ENCODE assay signal across 29 cellular contexts in genomic region chr2:75337040-75337439, GRCh38.
"Had no signal": no experiment of that assay in that cellular context is flagged by ENCODE, and none has a peak within 500 bp of the region (broad histone marks: within the 10 kb centered on the region; RNA-seq: fewer than 3 reads in every experiment).

No MANE protein-coding gene starts in this region.

- H3K27ac ChIP-seq: KMS-11, PC-9, WERI-Rb-1 had no signal

- H3K27me3 Mint-ChIP-seq: activated CD4-positive, alpha-beta T cell treated with anti-CD3 and anti-CD28 coated beads, Interleukin-2, amount 10 ng/mL, durations not matched to agents 24 days and 14 days; brain had no signal

- H3K4me3 ChIP-seq: PC-9 had no signal

- H2AFZ ChIP-seq: PC-9 had no signal

- H3K36me3 ChIP-seq: WERI-Rb-1 had no signal

- H3K4me2 ChIP-seq: KMS-11, PC-9 had no signal

- H3K27ac Mint-ChIP-seq: activated CD4-positive, alpha-beta T cell treated with anti-CD3 and anti-CD28 coated beads, Interleukin-2, amount 10 ng/mL, durations not matched to agents 24 days and 14 days; activated CD8-positive, alpha-beta T cell treated with anti-CD3 and anti-CD28 coated beads, Interleukin-2, amount 10 ng/mL, durations not matched to agents 7 days and 5 days; activated naive CD4-positive, alpha-beta T cell treated with anti-CD3 and anti-CD28 coated beads for 36 hours; activated naive CD4-positive, alpha-beta T cell treated with anti-CD3 and anti-CD28 coated beads, Interleukin-2, amount 50 U/mL, for 72 hours; activated T-helper 1 cell treated with anti-CD3 and anti-CD28 coated beads, Interleukin-12 subunit alpha, Interleukin-12 subunit beta, Interleukin-2, Interleukin-4 antibody, amounts not matched to agents 30 ng/mL and 10 ng/mL and 1 ng/mL, durations not matched to agents 14 hours and 24 hours and 36 hours had no signal

- FAIRE-seq: bronchial epithelial cell, RCC 7860 had no signal

- H3K9me3 Mint-ChIP-seq: activated CD4-positive, alpha-beta T cell treated with anti-CD3 and anti-CD28 coated beads, Interleukin-2, amount 10 ng/mL, durations not matched to agents 24 days and 14 days; activated naive CD4-positive, alpha-beta T cell treated with anti-CD3 and anti-CD28 coated beads for 36 hours; activated naive CD4-positive, alpha-beta T cell treated with anti-CD3 and anti-CD28 coated beads, Interleukin-2, amount 50 U/mL, for 72 hours; activated T-cell treated with anti-CD3 and anti-CD28 coated beads, Interleukin-2, amount 50 U/mL, for 4 hours; activated T-helper 1 cell treated with anti-CD3 and anti-CD28 coated beads, Interleukin-12 subunit alpha, Interleukin-12 subunit beta, Interleukin-2, Interleukin-4 antibody, amounts not matched to agents 30 ng/mL and 10 ng/mL and 1 ng/mL, durations not matched to agents 14 hours and 24 hours and 36 hours had no signal

- H3K36me3 Mint-ChIP-seq: brain had no signal

- H3K9ac ChIP-seq: KMS-11 had no signal

- H3K4me3 Mint-ChIP-seq: activated CD4-positive, alpha-beta T cell treated with anti-CD3 and anti-CD28 coated beads, Interleukin-2, amount 10 ng/mL, durations not matched to agents 24 days and 14 days; activated CD8-positive, alpha-beta T cell treated with anti-CD3 and anti-CD28 coated beads, Interleukin-2, amount 10 ng/mL, durations not matched to agents 7 days and 5 days; activated naive CD4-positive, alpha-beta T cell treated with anti-CD3 and anti-CD28 coated beads for 36 hours; activated T-cell treated with anti-CD3 and anti-CD28 coated beads, Interleukin-2, amount 50 U/mL, for 4 hours; activated T-helper 1 cell treated with anti-CD3 and anti-CD28 coated beads, Interleukin-12 subunit alpha, Interleukin-12 subunit beta, Interleukin-2, Interleukin-4 antibody, amounts not matched to agents 30 ng/mL and 10 ng/mL and 1 ng/mL, durations not matched to agents 14 hours and 24 hours and 36 hours; brain had no signal

- DNase-seq: activated CD4-positive, alpha-beta T cell treated with anti-CD3 and anti-CD28 coated beads, Interleukin-2, amount 10 ng/mL, durations not matched to agents 24 days and 14 days; activated CD4-positive, alpha-beta T cell treated with anti-CD3 and anti-CD28 coated beads, Interleukin-2, amount 50 U/mL, for 4 hours; activated CD8-positive, alpha-beta T cell treated with anti-CD3 and anti-CD28 coated beads, Interleukin-2, amount 10 ng/mL, durations not matched to agents 7 days and 5 days; activated gamma-delta T cell treated with Interleukin-2 at 50 U/mL for 16 hours; activated naive CD4-positive, alpha-beta T cell treated with anti-CD3 and anti-CD28 coated beads for 36 hours; activated T-cell treated with anti-CD3 and anti-CD28 coated beads, Interleukin-2, amount 50 U/mL, for 4 hours; anterior cingulate cortex; caudate nucleus; NCI-H1092 treated with DMSO at 0.1 percent for 48 hours; NCI-H1417; NCI-H146; NCI-H187; NCI-H2029 treated with DMSO at 0.1 percent for 48 hours; NCI-H2107; NCI-H510A; NCI-H526; NCI-H748 treated with DMSO at 0.1 percent for 48 hours; PC-9; Right ventricle myocardium superior; SW 1271; T-helper 1 cell; T1000; WERI-Rb-1 had no signal

- H3K4me1 Mint-ChIP-seq: activated CD4-positive, alpha-beta T cell treated with anti-CD3 and anti-CD28 coated beads, Interleukin-2, amount 10 ng/mL, durations not matched to agents 24 days and 14 days had no signal

- ATAC-seq: activated CD8-positive, alpha-beta T cell treated with anti-CD3 and anti-CD28 coated beads, Interleukin-2, amount 10 ng/mL, durations not matched to agents 7 days and 5 days; activated naive CD4-positive, alpha-beta T cell treated with anti-CD3 and anti-CD28 coated beads, Interleukin-2, amount 50 U/mL, for 72 hours; activated T-cell treated with anti-CD3 and anti-CD28 coated beads, Interleukin-2, amount 50 U/mL, for 4 hours had no signal
